In genomic region chr16:67805718-67806427, GRCh38 we compare ENCODE assay signal across 8 cellular contexts. TPM values are rescaled to one million over a fixed set of nuclear protein-coding genes. Genes with fewer than 3 reads are reported as not detected.
DNase-seq lines count a peak whose midpoint lies in the region; ATAC-seq and TF ChIP-seq lines count a peak whose summit lies in the region.

No MANE protein-coding gene starts in this region.

- intact Hi-C loops in upper lobe of right lung (cut with DNase I) = no loop called here

- ATAC-seq in memory B cell (ENCODE audit: low read depth) = no peak
- peak; percentile 1 for ATAC-seq in upper lobe of right lung

- H3K27ac Mint-ChIP-seq in IgD-negative memory B cell (peak overlapping the region; percentile 57 to 94 (median 82)), memory B cell (peak overlapping the region; percentile 86)

- no peaks in the 10 kb centered on the region for H3K27me3 Mint-ChIP-seq in IgD-negative memory B cell
- H3K27me3 Mint-ChIP-seq in memory B cell = no peaks in the 10 kb centered on the region

- H3K4me3 ChIP-seq in cardiac fibroblast (replicated peaks in 1 of 2; ENCODE audit: low read depth in 2 of 2, low read length in 2 of 2) (peak overlapping the region; percentile 96 to 97), upper lobe of right lung (peak overlapping the region; percentile 80)

- H3K4me1 ChIP-seq in upper lobe of right lung = peaks cover 20% of the 10 kb centered on the region

- no peaks in the 10 kb centered on the region for H3K27me3 ChIP-seq in upper lobe of right lung

- H3K27ac ChIP-seq in upper lobe of right lung = peak overlapping the region; percentile 80

- H3K36me3 ChIP-seq in upper lobe of right lung = peaks cover 14% of the 10 kb centered on the region

- H3K4me1 Mint-ChIP-seq in IgD-negative memory B cell (peaks cover 22 to 40% (median 25%) of the 10 kb centered on the region in 3 donors), memory B cell (peaks cover 31% of the 10 kb centered on the region)

- no peaks in the 10 kb centered on the region for H3K9me3 ChIP-seq in upper lobe of right lung

- H3K4me3 Mint-ChIP-seq in IgD-negative memory B cell (peak overlapping the region; percentile 86 to 96 (median 93)), memory B cell (peak overlapping the region; percentile 88)

- DNase-seq in NCI-H146 (lab: John Stamatoyannopoulos, UW) (peak; percentile 22), NCI-H146 treated with DMSO at 0.1 percent for 48 hours (lab: John Stamatoyannopoulos, UW; ENCODE audit: unreplicated experiment) (no peak), cardiac fibroblast (ENCODE audit: low read depth in 2 of 2) (no peak), memory B cell (ENCODE audit: low spot score in 2 of 2) (no peak), upper lobe of right lung (peak; percentile 72), HPDE6-E6E7 (ENCODE audit: extremely low spot score) (no peak)
- no peak for DNase-seq in effector CD8-positive, alpha-beta T cell (lab: John Stamatoyannopoulos, UW)

- H3K36me3 Mint-ChIP-seq in IgD-negative memory B cell = peaks cover 4% of the 10 kb centered on the region
- peaks cover 4% of the 10 kb centered on the region for H3K36me3 Mint-ChIP-seq in memory B cell

- no peaks in the 10 kb centered on the region for H3K9me3 Mint-ChIP-seq in IgD-negative memory B cell
- no peaks in the 10 kb centered on the region for H3K9me3 Mint-ChIP-seq in memory B cell

- TF ChIP-seq CTCF in cardiac fibroblast (IDR thresholded peaks at IDR 0.05; ENCODE audit: low read depth, low read length) = no peak
- no peak for TF ChIP-seq CTCF in upper lobe of right lung (IDR thresholded peaks at IDR 0.05)

RNA-seq across cellular contexts. Expression of gene RANBP10, which starts 0.5 kb away (rescaled TPM):
- 10.9 TPM for polyA plus RNA-seq in IgD-negative memory B cell
- 19.2 TPM for total RNA-seq in upper lobe of right lung

RNA-seq across cellular contexts. Expression of gene TSNAXIP1, which starts 0.8 kb away (rescaled TPM):
- polyA plus RNA-seq in IgD-negative memory B cell = not detected
- 0.55 TPM for total RNA-seq in upper lobe of right lung

RNA-seq across cellular contexts. Expression of gene THAP11, which starts 36.2 kb away (rescaled TPM):
- polyA plus RNA-seq in IgD-negative memory B cell = 101 TPM
- total RNA-seq in upper lobe of right lung = 25.1 TPM

RNA-seq across cellular contexts. Expression of gene NUTF2, which starts 40.9 kb away (rescaled TPM):
- 111 TPM for polyA plus RNA-seq in IgD-negative memory B cell
- 55.0 TPM for total RNA-seq in upper lobe of right lung

RNA-seq across cellular contexts. Expression of gene CENPT, which starts 41.6 kb away (rescaled TPM):
- polyA plus RNA-seq in IgD-negative memory B cell = 13.4 TPM
- total RNA-seq in upper lobe of right lung = 30.0 TPM

Comparison
In these comparisons a context has a peak if more than half of its experiments do, and no peak if none do; other contexts are left out.
1. DNase-seq: peak in NCI-H146 (single experiment) and upper lobe of right lung (single experiment); none in NCI-H146 treated with DMSO at 0.1 percent for 48 hours (single experiment), cardiac fibroblast (0 of 2), memory B cell (0 of 2), effector CD8-positive, alpha-beta T cell (single experiment) and HPDE6-E6E7 (single experiment).